ENCODE assay signal across 24 cellular contexts in genomic region chr1:34279971-34280370, GRCh38.
"Had no signal": no experiment of that assay in that cellular context is flagged by ENCODE, and none has a peak within 500 bp of the region (broad histone marks: within the 10 kb centered on the region; RNA-seq: fewer than 3 reads in every experiment).

No MANE protein-coding gene starts in this region.

- H3K9me3 ChIP-seq: colonic mucosa, esophagus squamous epithelium, gastrocnemius medialis, gastroesophageal sphincter had no signal

- H3K27ac ChIP-seq: colonic mucosa, coronary artery, dorsolateral prefrontal cortex, epithelial cell of prostate, esophagus squamous epithelium, foreskin keratinocyte, gastrocnemius medialis, gastroesophageal sphincter, heart left ventricle, heart right ventricle had no signal

- H3K36me3 ChIP-seq: colonic mucosa, esophagus squamous epithelium, gastrocnemius medialis, gastroesophageal sphincter, heart left ventricle, heart right ventricle had no signal

- ATAC-seq: effector memory CD8-positive, alpha-beta T cell; esophagus mucosa; foreskin keratinocyte; gastrocnemius medialis; gastroesophageal sphincter; heart left ventricle; heart right ventricle had no signal

- H3K4me3 Mint-ChIP-seq: dendritic cell treated with granulocyte-macrophage colony-stimulating factor and Interleukin-4, amounts not matched to agents 40 ng/mL and 50 ng/mL, for 4 days; effector memory CD8-positive, alpha-beta T cell; endodermal cell had no signal

- H3K27me3 Mint-ChIP-seq: dendritic cell treated with granulocyte-macrophage colony-stimulating factor and Interleukin-4, amounts not matched to agents 40 ng/mL and 50 ng/mL, for 4 days had no signal

- H3K9me3 Mint-ChIP-seq: dendritic cell treated with granulocyte-macrophage colony-stimulating factor and Interleukin-4, amounts not matched to agents 40 ng/mL and 50 ng/mL, for 4 days; endodermal cell had no signal

- H3K27me3 ChIP-seq: colonic mucosa, gastrocnemius medialis had no signal

- H3K4me1 ChIP-seq: colonic mucosa, esophagus squamous epithelium, foreskin keratinocyte, gastrocnemius medialis, gastroesophageal sphincter, heart left ventricle, heart right ventricle had no signal

- H3K27ac Mint-ChIP-seq: dendritic cell treated with granulocyte-macrophage colony-stimulating factor and Interleukin-4, amounts not matched to agents 40 ng/mL and 50 ng/mL, for 4 days; effector memory CD8-positive, alpha-beta T cell; endodermal cell had no signal

- DNase-seq: colonic mucosa; cortex of kidney; dermis blood vessel endothelial cell; dorsolateral prefrontal cortex; effector CD4-positive, alpha-beta T cell; effector CD8-positive, alpha-beta T cell; effector memory CD4-positive, alpha-beta T cell; effector memory CD8-positive, alpha-beta T cell; endodermal cell; erythroblast; esophagus squamous epithelium; foreskin fibroblast; foreskin keratinocyte; foreskin melanocyte; gastrocnemius medialis; glutamatergic neuron; head of caudate nucleus; heart left ventricle; heart right ventricle had no signal

- H3K4me3 ChIP-seq: colonic mucosa, coronary artery, dorsolateral prefrontal cortex, esophagus squamous epithelium, gastrocnemius medialis, gastroesophageal sphincter, heart left ventricle, heart right ventricle had no signal
